Comparison of ENCODE assay signal across 8 cellular contexts in genomic region chr6:111406200-111406711, GRCh38.
DNase-seq lines count a peak whose midpoint lies in the region; ATAC-seq, FAIRE-seq and TF ChIP-seq lines count a peak whose summit lies in the region.

No MANE protein-coding gene starts in this region.

- peak; percentile 95 for FAIRE-seq in GM12891 (lab: Jason Lieb, UNC)
- no peak for FAIRE-seq in small intestine (lab: Jason Lieb, UNC)

- H3K27me3 ChIP-seq in right cardiac atrium (ENCODE audit: control insufficient read depth, insufficient read depth), result no peaks in the 10 kb centered on the region
- H3K27me3 ChIP-seq in small intestine (ENCODE audit: control insufficient read depth in 2 of 2, insufficient read depth in 2 of 2, low read length in 2 of 2), result no peaks in the 10 kb centered on the region
- no peaks in the 10 kb centered on the region for H3K27me3 ChIP-seq in osteoblast (ENCODE audit: insufficient read depth, low read length)

- no peak overlapping the region for H3K4me3 ChIP-seq in right cardiac atrium (ENCODE audit: low read length)
- no peak overlapping the region for H3K4me3 ChIP-seq in small intestine (ENCODE audit: low read depth in 1 of 2, low read length in 2 of 2)
- H3K4me3 ChIP-seq in osteoblast (ENCODE audit: insufficient read depth, low read length), result no peak overlapping the region

- H2AFZ ChIP-seq in osteoblast (ENCODE audit: low read length), result no peak overlapping the region

- peaks cover 3% of the 10 kb centered on the region for H3K79me2 ChIP-seq in osteoblast (ENCODE audit: insufficient read depth, low read length)

- ATAC-seq in GM21423 (IDR thresholded peaks at IDR 0.05; ENCODE audit: unreplicated experiment) (peak; percentile 99), HG03571 (IDR thresholded peaks at IDR 0.05; ENCODE audit: unreplicated experiment) (peak; percentile 99), right cardiac atrium (peak; percentile 29 to 51)

- TF ChIP-seq CTCF in osteoblast (IDR thresholded peaks at IDR 0.05; ENCODE audit: extremely low read depth, low read depth, low read length), result no peak

- H3K4me2 ChIP-seq in osteoblast (ENCODE audit: insufficient read depth, low read length), result no peak overlapping the region

- DNase-seq in GM12891 (ENCODE audit: insufficient read length, low spot score) (no peak), right cardiac atrium (no peak), small intestine (no peak), ecto neural progenitor cell (ENCODE audit: low spot score) (no peak), NCI-H2196 (lab: John Stamatoyannopoulos, UW; ENCODE audit: unreplicated experiment) (no peak), osteoblast (ENCODE audit: insufficient read length, low spot score, missing footprints) (no peak)

- no peaks in the 10 kb centered on the region for H4K20me1 ChIP-seq in osteoblast (ENCODE audit: insufficient read depth, low read length)

- WGBS in right cardiac atrium, result 85% methylated on average over 3 of the region's 3 CpGs
- WGBS in small intestine, 3 donors, result 60 to 75% (median 67%) methylated on average over 3 of the region's 3 CpGs

- H3K36me3 ChIP-seq in small intestine (ENCODE audit: control insufficient read depth in 2 of 2, insufficient read depth in 2 of 2, low read length in 2 of 2) (peaks cover 4 to 8% of the 10 kb centered on the region in 2 donors), osteoblast (ENCODE audit: insufficient read depth, low read length) (peaks cover 22% of the 10 kb centered on the region)

- no peaks in the 10 kb centered on the region for H3K9me3 ChIP-seq in right cardiac atrium (ENCODE audit: control insufficient read depth, low read length)
- no peaks in the 10 kb centered on the region for H3K9me3 ChIP-seq in small intestine (ENCODE audit: control insufficient read depth, low read depth)
- H3K9me3 ChIP-seq in osteoblast (ENCODE audit: low read depth, low read length), result no peaks in the 10 kb centered on the region

- no peak overlapping the region for H3K27ac ChIP-seq in right cardiac atrium (ENCODE audit: low read length)
- no peak overlapping the region for H3K27ac ChIP-seq in small intestine (ENCODE audit: low read depth in 1 of 2, low read length in 1 of 2)
- H3K27ac ChIP-seq in osteoblast (ENCODE audit: low read depth, low read length), result no peak overlapping the region

- intact Hi-C loops in right cardiac atrium (cut with DNase I), result no loop called here

- no peak for TF ChIP-seq POLR2A in GM12891 (IDR thresholded peaks at IDR 0.05; ENCODE audit: low read depth, low read length)

- H3K4me1 ChIP-seq in right cardiac atrium (ENCODE audit: control insufficient read depth, insufficient read depth, low read length) (peaks cover 2% of the 10 kb centered on the region), small intestine (ENCODE audit: control insufficient read depth in 2 of 2, insufficient read depth in 1 of 2, low read depth in 1 of 2, low read length in 1 of 2) (no peaks in the 10 kb centered on the region), osteoblast (ENCODE audit: insufficient read depth, low read length) (no peaks in the 10 kb centered on the region)

TF ChIP-seq in GM12891, 5 proteins besides CTCF, POLR2A, EP300 and RAD21:
- TF ChIP-seq TAF1 (IDR thresholded peaks at IDR 0.05; ENCODE audit: low read depth, low read length) (no peak), POLR2AphosphoS5 (IDR thresholded peaks at IDR 0.05; ENCODE audit: low read depth, low read length) (no peak), SPI1 (IDR thresholded peaks at IDR 0.05; ENCODE audit: low read depth, low read length) (peak; percentile 100)

Comparison
In these comparisons a context has a peak if more than half of its experiments do, and no peak if none do; other contexts are left out.
1. ATAC-seq: peak in every context shown above with its lines; median percentile 99 in GM21423; 99 in HG03571; 40 in right cardiac atrium.